ENCODE assay signal across 8 cellular contexts in genomic region chr7:90736968-90737939, GRCh38.
DNase-seq lines count a peak whose midpoint lies in the region; ATAC-seq and TF ChIP-seq lines count a peak whose summit lies in the region.

No MANE protein-coding gene starts in this region.

- ATAC-seq in GM18867 (IDR thresholded peaks at IDR 0.05; ENCODE audit: unreplicated experiment) (peak; percentile 95), GM21825 (IDR thresholded peaks at IDR 0.05; ENCODE audit: unreplicated experiment) (peak; percentile 96), HG03571 (IDR thresholded peaks at IDR 0.05; ENCODE audit: unreplicated experiment) (peak; percentile 93)

- TF ChIP-seq CTCF in lower leg skin (IDR thresholded peaks at IDR 0.05) = no peak

- H3K36me3 ChIP-seq in MG63 = no peaks in the 10 kb centered on the region

- H3K27me3 ChIP-seq in MG63 = no peaks in the 10 kb centered on the region

- H3K4me3 ChIP-seq in MG63 (no peak overlapping the region), lower leg skin (ENCODE audit: low read depth, poor library complexity, severe bottlenecking) (no peak overlapping the region)

- no peak for TF ChIP-seq POLR2A in lower leg skin (IDR thresholded peaks at IDR 0.05)

- WGBS in lower leg skin, 2 donors = 79 to 80% methylated on average over 4 of the region's 4 CpGs

- no peaks in the 10 kb centered on the region for H3K9me3 ChIP-seq in MG63

- peak; percentile 73 for DNase-seq in germinal center (ENCODE audit: low spot score)
- no peak for DNase-seq in stimulated activated naive CD4-positive, alpha-beta T cell treated with Interleukin-2 at 50 U/mL for 16 hours (lab: John Stamatoyannopoulos, UW)
- no peak for DNase-seq in MG63
- no peak for DNase-seq in SK-N-DZ (ENCODE audit: low spot score)
- DNase-seq in lower leg skin (ENCODE audit: low spot score in 2 of 2) = no peak

- intact Hi-C loops in lower leg skin (cut with DNase I; ENCODE audit: low total_unique reads) = no loop called here
